Comparison of ENCODE assay signal across 8 cellular contexts in genomic region chr15:72229076-72229946, GRCh38. TPM values are rescaled to one million over a fixed set of nuclear protein-coding genes. Genes with fewer than 3 reads are reported as not detected.
DNase-seq lines count a peak whose midpoint lies in the region; ATAC-seq and TF ChIP-seq lines count a peak whose summit lies in the region.

No MANE protein-coding gene starts in this region.

- H3K9me3 Mint-ChIP-seq in CD4-positive, alpha-beta memory T cell, result no peaks in the 10 kb centered on the region

- peaks cover 0 to 4% of the 10 kb centered on the region in 2 donors for H3K27me3 Mint-ChIP-seq in CD4-positive, alpha-beta memory T cell

- H3K27me3 ChIP-seq in CD4-positive, alpha-beta memory T cell (ENCODE audit: insufficient read depth, low read length), result no peaks in the 10 kb centered on the region

- H3K27ac Mint-ChIP-seq in CD4-positive, alpha-beta memory T cell, result peak overlapping the region; percentile 95 to 100 (median 98)

- ATAC-seq in HG03196 (IDR thresholded peaks at IDR 0.05; ENCODE audit: unreplicated experiment) (no peak), GM18867 (IDR thresholded peaks at IDR 0.05; ENCODE audit: unreplicated experiment) (no peak), HG03108 (IDR thresholded peaks at IDR 0.05; ENCODE audit: unreplicated experiment) (no peak)

- H3K36me3 Mint-ChIP-seq in CD4-positive, alpha-beta memory T cell, result peaks cover 0 to 30% of the 10 kb centered on the region in 2 donors

- TF ChIP-seq CTCF in fibroblast of pulmonary artery (IDR thresholded peaks at IDR 0.05; ENCODE audit: low read length, missing control alignments), result no peak

- in situ Hi-C loops in KBM-7 (cut with MboI; ENCODE audit: low pct_unique_long_range_greater_than_20kb, low sequenced_read_pairs), result no loop called here

- intact Hi-C loops in CD4-positive, alpha-beta memory T cell (cut with micrococcal nuclease), result loop anchor here (5.0 kb wide), 1 partner anchor 553 kb away; the partner anchor contains the start of gene ADPGK

- CTCF ChIA-PET in CD4-positive, alpha-beta memory T cell (lab: Charles Lee; ENCODE audit: partially characterized antibody), result interaction anchor here (2.0 kb wide), 1 partner anchor 31 kb away, joined by 4 read pairs; no protein-coding TSS in a partner anchor

- POLR2A ChIA-PET in CD4-positive, alpha-beta memory T cell (lab: Charles Lee; ENCODE audit: partially characterized antibody), result interaction anchor here (1.0 to 5.0 kb wide), 9 partner anchors 7 to 245 kb away, joined by 3 to 39 read pairs (median 19); partner anchors contain the start of genes ARIH1, GRAMD2A and HEXA

- peaks cover 3% of the 10 kb centered on the region for H3K36me3 ChIP-seq in CD4-positive, alpha-beta memory T cell (ENCODE audit: insufficient read depth, low read length)

- peaks cover 41 to 75% (median 61%) of the 10 kb centered on the region in 4 donors for H3K4me1 Mint-ChIP-seq in CD4-positive, alpha-beta memory T cell

- H3K4me1 ChIP-seq in CD4-positive, alpha-beta memory T cell (ENCODE audit: insufficient read depth, low read length), result peaks cover 56% of the 10 kb centered on the region

- H3K4me3 Mint-ChIP-seq in CD4-positive, alpha-beta memory T cell, result peak overlapping the region; percentile 94 to 99 (median 98)

- peak overlapping the region; percentile 20 to 68 for H3K4me3 ChIP-seq in CD4-positive, alpha-beta memory T cell (ENCODE audit: low read length in 2 of 2)
- peak overlapping the region; percentile 95 for H3K4me3 ChIP-seq in fibroblast of pulmonary artery (replicated peaks; ENCODE audit: low read depth, low read length)

- peak overlapping the region; percentile 96 for H3K27ac ChIP-seq in CD4-positive, alpha-beta memory T cell (ENCODE audit: low read depth, low read length)

- peak; percentile 41 to 81 (median 44) for DNase-seq in CD4-positive, alpha-beta memory T cell
- DNase-seq in KBM-7 (peak; percentile 49), activated T-cell treated with anti-CD3 and anti-CD28 coated beads for 4 hours (peak; percentile 42), fibroblast of pulmonary artery (ENCODE audit: low read depth) (peak; percentile 57), putamen (ENCODE audit: low spot score) (peak; percentile 18)

- no peaks in the 10 kb centered on the region for H3K9me3 ChIP-seq in CD4-positive, alpha-beta memory T cell (ENCODE audit: control insufficient read depth in 1 of 2, low read length in 2 of 2)

RNA-seq across cellular contexts. Expression of gene PKM, which starts 1.7 kb away (rescaled TPM):
- 100 to 1,000 TPM; 378 to 383 TPM for total RNA-seq in CD4-positive, alpha-beta memory T cell
- polyA plus RNA-seq in CD4-positive, alpha-beta memory T cell, result 100 to 1,000 TPM; 440 to 658 TPM

RNA-seq across cellular contexts. Expression of gene GRAMD2A, which starts 31.7 kb away (rescaled TPM):
- not detected for total RNA-seq in CD4-positive, alpha-beta memory T cell
- polyA plus RNA-seq in CD4-positive, alpha-beta memory T cell, result not detected

RNA-seq across cellular contexts. Expression of gene PARP6, which starts 43.0 kb away (rescaled TPM):
- total RNA-seq in CD4-positive, alpha-beta memory T cell, result 100 to 1,000 TPM; 111 TPM
- 10 to 100 TPM in 1 of 2 donors, 1 to 10 TPM in 1; 7.5 to 34.0 TPM for polyA plus RNA-seq in CD4-positive, alpha-beta memory T cell
